24 cellular contexts compared by ENCODE assay signal in the genomic region with DNA sequence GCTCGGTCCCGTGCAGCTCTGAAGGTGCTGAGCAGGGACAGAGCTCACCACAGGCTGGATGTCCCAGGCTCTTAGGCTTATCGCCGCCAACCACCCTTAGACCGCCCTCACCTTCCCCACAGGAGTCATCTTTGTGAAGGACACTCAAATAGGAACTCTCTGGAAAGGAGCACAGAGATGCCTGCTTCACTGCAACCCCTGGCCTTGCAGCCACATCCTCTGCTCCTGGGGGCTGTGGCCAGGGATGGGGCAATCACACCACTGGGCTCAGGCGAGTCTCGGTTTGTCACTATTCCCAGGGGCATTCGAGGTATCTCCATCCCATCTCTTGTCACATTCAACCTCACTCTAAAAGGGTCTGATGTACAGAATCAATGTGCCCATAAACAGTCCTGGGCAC. TPM values are rescaled to one million over a fixed set of nuclear protein-coding genes. Genes with fewer than 3 reads are reported as not detected.
DNase-seq lines count a peak whose midpoint lies in the region; ATAC-seq and TF ChIP-seq lines count a peak whose summit lies in the region.
"Had no signal": no experiment of that assay in that cellular context is flagged by ENCODE, and none has a peak within 500 bp of the region (broad histone marks: within the 10 kb centered on the region; RNA-seq: fewer than 3 reads in every experiment).

No MANE protein-coding gene starts in this region.

- no peaks in the 10 kb centered on the region for H3K36me3 Mint-ChIP-seq in stimulated activated effector memory CD8-positive, alpha-beta T cell treated with anti-CD3 and anti-CD28 coated beads, Interleukin-12 subunit alpha, Interleukin-12 subunit beta, amount 100 ng/mL, for 72 hours

- H3K27me3 ChIP-seq in lower lobe of right lung (ENCODE audit: low read depth): no peaks in the 10 kb centered on the region
- H3K27me3 ChIP-seq: adrenal gland, cardiac muscle cell, ovary had no signal

- H3K4me3 ChIP-seq in lower lobe of right lung (no peak overlapping the region), skin epidermis (no peak overlapping the region)
- H3K4me3 ChIP-seq: adrenal gland, cardiac muscle cell, ovary had no signal

- DNase-seq in lower lobe of right lung: no peak
- DNase-seq in SW480 (ENCODE audit: low spot score): no peak
- DNase-seq in activated CD4-positive, alpha-beta T cell treated with anti-CD3 and anti-CD28 coated beads for 4 hours: no peak
- no peak for DNase-seq in stimulated activated effector memory CD8-positive, alpha-beta T cell treated with anti-CD3 and anti-CD28 coated beads, Interleukin-12 subunit alpha, Interleukin-12 subunit beta, amount 100 ng/mL, for 72 hours (ENCODE audit: low spot score in 2 of 2)
- DNase-seq: ACHN; activated CD4-positive, alpha-beta T cell treated with anti-CD3 and anti-CD28 coated beads for 36 hours; activated effector memory CD4-positive, alpha-beta T cell treated with Interleukin-2 at 50 U/mL for 16 hours; adrenal gland; GF-D8; NCI-H1048; NCI-H2029 treated with DMSO at 0.1 percent for 48 hours; NCI-H446 treated with DMSO at 0.1 percent for 48 hours; ovary; RPMI8226; stimulated activated CD4-positive, alpha-beta T cell treated with anti-CD3 and anti-CD28 coated beads, Interleukin-2, amount 100 ng/mL, for 24 hours; stimulated activated naive CD8-positive, alpha-beta T cell treated with anti-CD3 and anti-CD28 coated beads, Interleukin-15, Interleukin-2, amounts not matched to agents 100 U/mL and 50 U/mL, for 24 hours had no signal

- no peaks in the 10 kb centered on the region for H3K36me3 ChIP-seq in lower lobe of right lung
- H3K36me3 ChIP-seq: adrenal gland, cardiac muscle cell, ovary had no signal

- H3K4me1 ChIP-seq in lower lobe of right lung: peaks cover 15% of the 10 kb centered on the region
- H3K4me1 ChIP-seq: adrenal gland had no signal

- intact Hi-C loops in lower lobe of right lung (cut with DNase I): no loop called here

- no peaks in the 10 kb centered on the region for H3K9me3 Mint-ChIP-seq in stimulated activated effector memory CD8-positive, alpha-beta T cell treated with anti-CD3 and anti-CD28 coated beads, Interleukin-12 subunit alpha, Interleukin-12 subunit beta, amount 100 ng/mL, for 72 hours

- H3K4me1 Mint-ChIP-seq in stimulated activated effector memory CD8-positive, alpha-beta T cell treated with anti-CD3 and anti-CD28 coated beads, Interleukin-12 subunit alpha, Interleukin-12 subunit beta, amount 100 ng/mL, for 72 hours: no peaks in the 10 kb centered on the region
- H3K4me1 Mint-ChIP-seq: activated CD4-positive, alpha-beta T cell treated with anti-CD3 and anti-CD28 coated beads for 36 hours had no signal

- H3K27ac Mint-ChIP-seq in stimulated activated effector memory CD8-positive, alpha-beta T cell treated with anti-CD3 and anti-CD28 coated beads, Interleukin-12 subunit alpha, Interleukin-12 subunit beta, amount 100 ng/mL, for 72 hours: no peak overlapping the region
- H3K27ac Mint-ChIP-seq: activated CD4-positive, alpha-beta T cell treated with anti-CD3 and anti-CD28 coated beads for 36 hours had no signal

- peak overlapping the region; percentile 94 for H3K27ac ChIP-seq in C4-2B
- peak overlapping the region; percentile 73 for H3K27ac ChIP-seq in angular gyrus (ENCODE audit: low read depth, low read length)
- H3K27ac ChIP-seq in lower lobe of right lung: peak overlapping the region; percentile 74
- H3K27ac ChIP-seq in skin epidermis: peak overlapping the region in 20 of 21 experiments; percentile 54 to 93 (median 82)
- H3K27ac ChIP-seq: cardiac muscle cell, KMS-11, ovary had no signal

- H3K4me3 Mint-ChIP-seq in stimulated activated effector memory CD8-positive, alpha-beta T cell treated with anti-CD3 and anti-CD28 coated beads, Interleukin-12 subunit alpha, Interleukin-12 subunit beta, amount 100 ng/mL, for 72 hours: no peak overlapping the region
- H3K4me3 Mint-ChIP-seq: activated CD4-positive, alpha-beta T cell treated with anti-CD3 and anti-CD28 coated beads for 36 hours had no signal

- H3K9me3 ChIP-seq in lower lobe of right lung: no peaks in the 10 kb centered on the region
- H3K9me3 ChIP-seq: adrenal gland, ovary had no signal

- ATAC-seq in lower lobe of right lung: no peak
- no peak for ATAC-seq in stimulated activated effector memory CD8-positive, alpha-beta T cell treated with anti-CD3 and anti-CD28 coated beads, Interleukin-12 subunit alpha, Interleukin-12 subunit beta, amount 100 ng/mL, for 72 hours
- no peak for ATAC-seq in GM19351 (IDR thresholded peaks at IDR 0.05; ENCODE audit: unreplicated experiment)
- ATAC-seq: activated CD4-positive, alpha-beta T cell treated with anti-CD3 and anti-CD28 coated beads for 36 hours; stimulated activated naive CD8-positive, alpha-beta T cell treated with anti-CD3 and anti-CD28 coated beads, Interleukin-15, Interleukin-2, amounts not matched to agents 100 U/mL and 50 U/mL, for 24 hours had no signal

- TF ChIP-seq CTCF in C4-2B (conservative IDR thresholded peaks at IDR 0.05) (no peak), lower lobe of right lung (IDR thresholded peaks at IDR 0.05) (no peak)

RNA-seq across cellular contexts. Expression of a gene that starts 10.9 kb away (rescaled TPM):
- 18.9 TPM for total RNA-seq in lower lobe of right lung

RNA-seq across cellular contexts. Expression of a gene that starts 12.0 kb away (rescaled TPM):
- total RNA-seq in lower lobe of right lung: 123 TPM
- total RNA-seq: activated CD4-positive, alpha-beta T cell treated with anti-CD3 and anti-CD28 coated beads for 36 hours; epithelial cell of proximal tubule had no signal

RNA-seq across cellular contexts. Expression of a gene that starts 25.6 kb away (rescaled TPM):
- 2.9 TPM for total RNA-seq in lower lobe of right lung
- total RNA-seq: dermis microvascular lymphatic vessel endothelial cell had no signal
